ENCODE assay signal across 17 cellular contexts in genomic region chr7:99035723-99036530, GRCh38.
"Had no signal": no experiment of that assay in that cellular context is flagged by ENCODE, and none has a peak within 500 bp of the region (broad histone marks: within the 10 kb centered on the region; RNA-seq: fewer than 3 reads in every experiment).

No MANE protein-coding gene starts in this region.

- H3K27me3 ChIP-seq: esophagus squamous epithelium, right lobe of liver, spleen, tibial nerve, vagina had no signal

- H3K9me3 Mint-ChIP-seq: activated CD4-positive, alpha-beta memory T cell treated with anti-CD3 and anti-CD28 coated beads, Interleukin-2, amount 10 ng/mL, durations not matched to agents 7 days and 5 days; activated naive CD4-positive, alpha-beta T cell treated with anti-CD3 and anti-CD28 coated beads, Interleukin-2, amount 50 U/mL, for 72 hours; natural killer cell; stimulated activated naive CD8-positive, alpha-beta T cell treated with anti-CD3 and anti-CD28 coated beads, Interleukin-15, Interleukin-2, amounts not matched to agents 100 ng/mL and 50 ng/mL, for 24 hours had no signal

- H3K9me3 ChIP-seq: esophagus squamous epithelium, mucosa of descending colon, psoas muscle, right lobe of liver, spleen, tibial nerve, vagina had no signal

- H3K27ac Mint-ChIP-seq: activated CD4-positive, alpha-beta memory T cell treated with anti-CD3 and anti-CD28 coated beads, Interleukin-2, amount 10 ng/mL, durations not matched to agents 7 days and 5 days; activated CD4-positive, alpha-beta T cell treated with anti-CD3 and anti-CD28 coated beads for 36 hours; natural killer cell had no signal

- H3K4me1 Mint-ChIP-seq: activated CD4-positive, alpha-beta memory T cell treated with anti-CD3 and anti-CD28 coated beads, Interleukin-2, amount 10 ng/mL, durations not matched to agents 7 days and 5 days; activated CD4-positive, alpha-beta T cell treated with anti-CD3 and anti-CD28 coated beads for 36 hours had no signal

- H3K4me1 ChIP-seq: psoas muscle had no signal

- DNase-seq: activated CD4-positive, alpha-beta memory T cell treated with anti-CD3 and anti-CD28 coated beads, Interleukin-2, amount 10 ng/mL, durations not matched to agents 7 days and 5 days; activated effector memory CD4-positive, alpha-beta T cell treated with Interleukin-2 at 50 U/mL for 16 hours; amniotic stem cell; esophagus squamous epithelium; mucosa of descending colon; natural killer cell; right lobe of liver; spleen; stimulated activated CD4-positive, alpha-beta T cell treated with anti-CD3 and anti-CD28 coated beads, Interleukin-1b, Interleukin-23, amount 100 ng/mL, for 48 hours; T-helper 1 cell had no signal

- H3K4me3 Mint-ChIP-seq: activated CD4-positive, alpha-beta memory T cell treated with anti-CD3 and anti-CD28 coated beads, Interleukin-2, amount 10 ng/mL, durations not matched to agents 7 days and 5 days; activated CD4-positive, alpha-beta T cell treated with anti-CD3 and anti-CD28 coated beads for 36 hours; natural killer cell; stimulated activated naive CD8-positive, alpha-beta T cell treated with anti-CD3 and anti-CD28 coated beads, Interleukin-15, Interleukin-2, amounts not matched to agents 100 ng/mL and 50 ng/mL, for 24 hours had no signal

- ATAC-seq: activated CD4-positive, alpha-beta T cell treated with anti-CD3 and anti-CD28 coated beads for 36 hours; activated naive CD4-positive, alpha-beta T cell treated with anti-CD3 and anti-CD28 coated beads, Interleukin-2, amount 50 U/mL, for 72 hours; mucosa of descending colon had no signal

- H3K4me3 ChIP-seq: esophagus squamous epithelium, mucosa of descending colon, psoas muscle, right lobe of liver, spleen, tibial nerve, vagina had no signal

- H3K27ac ChIP-seq: esophagus squamous epithelium, psoas muscle, right lobe of liver, spleen, VCaP had no signal

- H3K27me3 Mint-ChIP-seq: activated CD4-positive, alpha-beta memory T cell treated with anti-CD3 and anti-CD28 coated beads, Interleukin-2, amount 10 ng/mL, durations not matched to agents 7 days and 5 days; activated CD4-positive, alpha-beta T cell treated with anti-CD3 and anti-CD28 coated beads for 36 hours; stimulated activated naive CD8-positive, alpha-beta T cell treated with anti-CD3 and anti-CD28 coated beads, Interleukin-15, Interleukin-2, amounts not matched to agents 100 ng/mL and 50 ng/mL, for 24 hours had no signal
